Comparison of ENCODE assay signal across 8 cellular contexts in genomic region chr9:3441197-3441816, GRCh38.
DNase-seq lines count a peak whose midpoint lies in the region; FAIRE-seq and TF ChIP-seq lines count a peak whose summit lies in the region.

No MANE protein-coding gene starts in this region.

- no peak overlapping the region for H3K9ac ChIP-seq in Loucy (ENCODE audit: low read depth, low read length, poor library complexity, severe bottlenecking)
- no peak overlapping the region for H3K9ac ChIP-seq in liver (ENCODE audit: low read depth in 1 of 2, low read length in 2 of 2)

- H3K36me3 ChIP-seq in HAP-1 (replicated peaks): no peaks in the 10 kb centered on the region
- H3K36me3 ChIP-seq in Loucy (ENCODE audit: insufficient read depth, low read length): no peaks in the 10 kb centered on the region
- no peaks in the 10 kb centered on the region for H3K36me3 ChIP-seq in bronchial epithelial cell (ENCODE audit: control insufficient read depth, insufficient read depth, low read length)
- H3K36me3 ChIP-seq in liver (ENCODE audit: control insufficient read depth in 4 of 4, insufficient read depth in 3 of 4, low read depth in 1 of 4, low read length in 3 of 4): no peaks in the 10 kb centered on the region

- no peaks in the 10 kb centered on the region for H3K79me2 ChIP-seq in Loucy (ENCODE audit: insufficient read depth, low read length)

- H3F3A ChIP-seq in Loucy (ENCODE audit: low read depth): no peaks in the 10 kb centered on the region

- FAIRE-seq in bronchial epithelial cell (lab: Jason Lieb, UNC): no peak

- no peaks in the 10 kb centered on the region for H3K9me2 ChIP-seq in Loucy (replicated peaks; ENCODE audit: low read depth, low read length)

- no peak overlapping the region for H3K27ac ChIP-seq in liver (ENCODE audit: low read depth in 1 of 2, low read length in 2 of 2)

- H2AFZ ChIP-seq in Loucy (ENCODE audit: low read length): 0 out of 2 replicates have a peak overlapping the region, but pooled peaks have one; percentile 22

- H4K20me1 ChIP-seq in Loucy (ENCODE audit: insufficient read depth, low read length, poor library complexity, severe bottlenecking): no peaks in the 10 kb centered on the region

- H3K4me3 ChIP-seq in HAP-1 (no peak overlapping the region), Loucy (ENCODE audit: low read length, poor library complexity, severe bottlenecking) (no peak overlapping the region), bronchial epithelial cell (ENCODE audit: low read depth, low read length) (no peak overlapping the region), liver (ENCODE audit: low read depth in 1 of 3, low read length in 3 of 3) (no peak overlapping the region)

- H3K27me3 ChIP-seq in HAP-1 (ENCODE audit: low read depth): no peaks in the 10 kb centered on the region
- no peaks in the 10 kb centered on the region for H3K27me3 ChIP-seq in Loucy (ENCODE audit: insufficient read depth, low read length, poor library complexity, severe bottlenecking)
- no peaks in the 10 kb centered on the region for H3K27me3 ChIP-seq in bronchial epithelial cell (ENCODE audit: control insufficient read depth, insufficient read depth, low read length)
- H3K27me3 ChIP-seq in liver (ENCODE audit: control insufficient read depth in 4 of 4, insufficient read depth in 4 of 4, low read length in 3 of 4): no peaks in the 10 kb centered on the region

- in situ Hi-C loops in HAP-1 (cut with MboI; ENCODE audit: low sequenced_read_pairs): loop anchor here (25.0 kb wide), 2 partner anchors 204 to 579 kb away; no protein-coding TSS in a partner anchor

- no peak overlapping the region for H3K4me2 ChIP-seq in Loucy (ENCODE audit: low read depth, low read length, poor library complexity, severe bottlenecking)

- peak; percentile 84 for TF ChIP-seq CTCF in Loucy (conservative IDR thresholded peaks at IDR 0.05; ENCODE audit: low read length)
- peak; percentile 65 for TF ChIP-seq CTCF in bronchial epithelial cell (IDR thresholded peaks at IDR 0.05; ENCODE audit: insufficient read depth, low read length, severe bottlenecking)
- TF ChIP-seq CTCF in liver (IDR thresholded peaks at IDR 0.05; ENCODE audit: low read depth, low read length, missing input control): peak; percentile 73

- DNase-seq in NCI-H524 (lab: John Stamatoyannopoulos, UW): peak; percentile 21 to 55
- DNase-seq in NCI-H524 treated with DMSO at 0.1 percent for 48 hours (lab: John Stamatoyannopoulos, UW): no peak
- DNase-seq in HAP-1 (ENCODE audit: low spot score in 2 of 2): peak; percentile 61 to 65
- DNase-seq in SW480 (ENCODE audit: low spot score): peak; percentile 47
- peak; percentile 70 for DNase-seq in bronchial epithelial cell (ENCODE audit: low read depth)
- DNase-seq in stromal cell of bone marrow (ENCODE audit: low read depth): peak; percentile 41

- peak; percentile 80 to 86 for TF ChIP-seq RAD21 in liver (IDR thresholded peaks at IDR 0.05)

- H3K9me3 ChIP-seq in HAP-1 (no peaks in the 10 kb centered on the region), Loucy (ENCODE audit: insufficient read depth, low read depth, low read length) (no peaks in the 10 kb centered on the region), liver (ENCODE audit: control insufficient read depth in 4 of 4, low read length in 3 of 4) (no peaks in the 10 kb centered on the region)

- no peaks in the 10 kb centered on the region for H3K4me1 ChIP-seq in HAP-1
- H3K4me1 ChIP-seq in Loucy (ENCODE audit: insufficient read depth, low read length, poor library complexity, severe bottlenecking): no peaks in the 10 kb centered on the region
- no peaks in the 10 kb centered on the region for H3K4me1 ChIP-seq in liver (ENCODE audit: control insufficient read depth in 4 of 4, insufficient read depth in 4 of 4, low read length in 3 of 4)

- 68% methylated on average over 7 of the region's 7 CpGs for WGBS in liver

TF ChIP-seq in liver, 16 proteins besides CTCF, POLR2A, EP300 and RAD21:
- TF ChIP-seq YY1 (IDR thresholded peaks at IDR 0.05) (no peak), FOXA1 (IDR thresholded peaks at IDR 0.05) (no peak), HNF4G (IDR thresholded peaks at IDR 0.05) (no peak), MAX (IDR thresholded peaks at IDR 0.05) (no peak), FOXA2 (IDR thresholded peaks at IDR 0.05) (no peak), RXRA (IDR thresholded peaks at IDR 0.05) (no peak), NR2F2 (IDR thresholded peaks at IDR 0.05) (no peak), SP1 (IDR thresholded peaks at IDR 0.05) (no peak), HNF4A (conservative IDR thresholded peaks at IDR 0.05) (no peak), GABPA (IDR thresholded peaks at IDR 0.05 in 1 of 2, conservative IDR thresholded peaks at IDR 0.05 in 1 of 2) (no peak), EGR1 (IDR thresholded peaks at IDR 0.05; ENCODE audit: low read depth in 2 of 2) (no peak), JUND (IDR thresholded peaks at IDR 0.05) (no peak), TAF1 (conservative IDR thresholded peaks at IDR 0.05) (no peak)
- TF ChIP-seq, protein P1, sequence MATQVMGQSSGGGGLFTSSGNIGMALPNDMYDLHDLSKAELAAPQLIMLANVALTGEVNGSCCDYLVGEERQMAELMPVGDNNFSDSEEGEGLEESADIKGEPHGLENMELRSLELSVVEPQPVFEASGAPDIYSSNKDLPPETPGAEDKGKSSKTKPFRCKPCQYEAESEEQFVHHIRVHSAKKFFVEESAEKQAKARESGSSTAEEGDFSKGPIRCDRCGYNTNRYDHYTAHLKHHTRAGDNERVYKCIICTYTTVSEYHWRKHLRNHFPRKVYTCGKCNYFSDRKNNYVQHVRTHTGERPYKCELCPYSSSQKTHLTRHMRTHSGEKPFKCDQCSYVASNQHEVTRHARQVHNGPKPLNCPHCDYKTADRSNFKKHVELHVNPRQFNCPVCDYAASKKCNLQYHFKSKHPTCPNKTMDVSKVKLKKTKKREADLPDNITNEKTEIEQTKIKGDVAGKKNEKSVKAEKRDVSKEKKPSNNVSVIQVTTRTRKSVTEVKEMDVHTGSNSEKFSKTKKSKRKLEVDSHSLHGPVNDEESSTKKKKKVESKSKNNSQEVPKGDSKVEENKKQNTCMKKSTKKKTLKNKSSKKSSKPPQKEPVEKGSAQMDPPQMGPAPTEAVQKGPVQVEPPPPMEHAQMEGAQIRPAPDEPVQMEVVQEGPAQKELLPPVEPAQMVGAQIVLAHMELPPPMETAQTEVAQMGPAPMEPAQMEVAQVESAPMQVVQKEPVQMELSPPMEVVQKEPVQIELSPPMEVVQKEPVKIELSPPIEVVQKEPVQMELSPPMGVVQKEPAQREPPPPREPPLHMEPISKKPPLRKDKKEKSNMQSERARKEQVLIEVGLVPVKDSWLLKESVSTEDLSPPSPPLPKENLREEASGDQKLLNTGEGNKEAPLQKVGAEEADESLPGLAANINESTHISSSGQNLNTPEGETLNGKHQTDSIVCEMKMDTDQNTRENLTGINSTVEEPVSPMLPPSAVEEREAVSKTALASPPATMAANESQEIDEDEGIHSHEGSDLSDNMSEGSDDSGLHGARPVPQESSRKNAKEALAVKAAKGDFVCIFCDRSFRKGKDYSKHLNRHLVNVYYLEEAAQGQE (IDR thresholded peaks at IDR 0.05): no peak
- TF ChIP-seq, protein P2, sequence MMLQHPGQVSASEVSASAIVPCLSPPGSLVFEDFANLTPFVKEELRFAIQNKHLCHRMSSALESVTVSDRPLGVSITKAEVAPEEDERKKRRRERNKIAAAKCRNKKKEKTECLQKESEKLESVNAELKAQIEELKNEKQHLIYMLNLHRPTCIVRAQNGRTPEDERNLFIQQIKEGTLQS (IDR thresholded peaks at IDR 0.05): no peak
- TF ChIP-seq, protein P3, sequence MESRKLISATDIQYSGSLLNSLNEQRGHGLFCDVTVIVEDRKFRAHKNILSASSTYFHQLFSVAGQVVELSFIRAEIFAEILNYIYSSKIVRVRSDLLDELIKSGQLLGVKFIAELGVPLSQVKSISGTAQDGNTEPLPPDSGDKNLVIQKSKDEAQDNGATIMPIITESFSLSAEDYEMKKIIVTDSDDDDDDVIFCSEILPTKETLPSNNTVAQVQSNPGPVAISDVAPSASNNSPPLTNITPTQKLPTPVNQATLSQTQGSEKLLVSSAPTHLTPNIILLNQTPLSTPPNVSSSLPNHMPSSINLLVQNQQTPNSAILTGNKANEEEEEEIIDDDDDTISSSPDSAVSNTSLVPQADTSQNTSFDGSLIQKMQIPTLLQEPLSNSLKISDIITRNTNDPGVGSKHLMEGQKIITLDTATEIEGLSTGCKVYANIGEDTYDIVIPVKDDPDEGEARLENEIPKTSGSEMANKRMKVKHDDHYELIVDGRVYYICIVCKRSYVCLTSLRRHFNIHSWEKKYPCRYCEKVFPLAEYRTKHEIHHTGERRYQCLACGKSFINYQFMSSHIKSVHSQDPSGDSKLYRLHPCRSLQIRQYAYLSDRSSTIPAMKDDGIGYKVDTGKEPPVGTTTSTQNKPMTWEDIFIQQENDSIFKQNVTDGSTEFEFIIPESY (IDR thresholded peaks at IDR 0.05): no peak
